Comparison of ENCODE assay signal across 28 cellular contexts in the genomic region with DNA sequence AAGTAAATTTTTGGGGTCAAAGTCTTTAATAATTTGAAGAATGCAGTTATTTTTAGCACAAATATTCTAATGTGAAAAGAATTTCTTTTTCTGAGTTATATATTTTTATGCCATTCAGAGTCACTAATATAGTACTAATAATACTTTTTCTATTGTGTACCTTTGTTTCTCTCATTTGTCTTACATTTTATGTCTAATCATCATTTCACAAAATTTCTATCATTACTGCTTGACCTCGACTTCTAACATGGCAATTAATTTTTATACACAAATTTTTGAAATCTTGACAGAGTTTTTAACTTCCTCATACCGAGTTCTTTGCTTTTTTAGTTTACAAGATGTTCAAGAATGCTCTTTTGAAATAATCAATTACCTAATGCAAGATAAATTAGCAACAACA. TPM values are rescaled to one million over a fixed set of nuclear protein-coding genes. Genes with fewer than 3 reads are reported as not detected.
"Had no signal": no experiment of that assay in that cellular context is flagged by ENCODE, and none has a peak within 500 bp of the region (broad histone marks: within the 10 kb centered on the region; RNA-seq: fewer than 3 reads in every experiment).

No MANE protein-coding gene starts in this region.

- H3K27ac Mint-ChIP-seq: immature natural killer cell; mesothelial cell of epicardium; naive thymus-derived CD4-positive, alpha-beta T cell; natural killer cell treated with Interleukin-12 subunit alpha and Interleukin-12 subunit beta and Interleukin-15 and Interleukin-18, amount 100 ng/mL, for 72 hours; stimulated activated memory B cell treated with anti-CD40 and anti-IgM and Interleukin-4, amounts not matched to agents 10 μg/mL and 1 μg/mL and 100 μg/mL, for 72 hours; stimulated activated naive CD8-positive, alpha-beta T cell treated with anti-CD3 and anti-CD28 coated beads, Interleukin-15, amount 100 ng/mL, for 72 hours; type B pancreatic cell had no signal

- DNase-seq: immature natural killer cell; kidney; left colon; left lung; mesendoderm; naive thymus-derived CD4-positive, alpha-beta T cell; ovary; posterior cingulate gyrus; retina; right cardiac atrium; sigmoid colon; stimulated activated CD4-positive, alpha-beta T cell treated with anti-CD3 and anti-CD28 coated beads, Interleukin-1b, Interleukin-23, amount 100 ng/mL, for 48 hours; stimulated activated CD4-positive, alpha-beta T cell treated with anti-CD3 and anti-CD28 coated beads, Interleukin-2, amount 100 ng/mL, for 48 hours; stimulated activated CD4-positive, alpha-beta T cell treated with anti-CD3 and anti-CD28 coated beads, Interleukin-4, amount 100 ng/mL, for 4 hours; stimulated activated CD8-positive, alpha-beta memory T cell treated with anti-CD3 and anti-CD28 coated beads, Interleukin-4, amount 100 ng/mL, for 48 hours; stimulated activated naive CD4-positive, alpha-beta T cell treated with Interleukin-2 at 50 U/mL for 16 hours; stimulated activated naive CD8-positive, alpha-beta T cell treated with anti-CD3 and anti-CD28 coated beads, Interleukin-15, amount 100 ng/mL, for 72 hours; substantia nigra; uterus had no signal

- H3K4me1 ChIP-seq: left lung, prostate gland, sigmoid colon, uterus had no signal

- H3K4me3 Mint-ChIP-seq: immature natural killer cell; mesothelial cell of epicardium; naive thymus-derived CD4-positive, alpha-beta T cell; natural killer cell treated with Interleukin-12 subunit alpha and Interleukin-12 subunit beta and Interleukin-15 and Interleukin-18, amount 100 ng/mL, for 72 hours; stimulated activated memory B cell treated with anti-CD40 and anti-IgM and Interleukin-4, amounts not matched to agents 10 μg/mL and 1 μg/mL and 100 μg/mL, for 72 hours; stimulated activated naive CD8-positive, alpha-beta T cell treated with anti-CD3 and anti-CD28 coated beads, Interleukin-15, amount 100 ng/mL, for 72 hours; type B pancreatic cell had no signal

- H3K4me3 ChIP-seq: left lung, lung, ovary, prostate gland, sigmoid colon, tibial nerve, uterus had no signal

- FAIRE-seq: islet of Langerhans, kidney, small intestine had no signal

- H3K27me3 ChIP-seq: left lung, ovary, sigmoid colon, tibial nerve, uterus had no signal

- ATAC-seq: left colon; left lung; naive thymus-derived CD4-positive, alpha-beta T cell; natural killer cell treated with Interleukin-12 subunit alpha and Interleukin-12 subunit beta and Interleukin-15 and Interleukin-18, amount 100 ng/mL, for 72 hours; right cardiac atrium; stimulated activated memory B cell treated with anti-CD40 and anti-IgM and Interleukin-4, amounts not matched to agents 10 μg/mL and 1 μg/mL and 100 μg/mL, for 72 hours; stimulated activated naive CD8-positive, alpha-beta T cell treated with anti-CD3 and anti-CD28 coated beads, Interleukin-15, amount 100 ng/mL, for 72 hours had no signal

- H3K9me3 ChIP-seq: left lung, ovary, prostate gland, sigmoid colon, tibial nerve, uterus had no signal

- H3K9me3 Mint-ChIP-seq: mesothelial cell of epicardium; naive thymus-derived CD4-positive, alpha-beta T cell; natural killer cell treated with Interleukin-12 subunit alpha and Interleukin-12 subunit beta and Interleukin-15 and Interleukin-18, amount 100 ng/mL, for 72 hours; stimulated activated memory B cell treated with anti-CD40 and anti-IgM and Interleukin-4, amounts not matched to agents 10 μg/mL and 1 μg/mL and 100 μg/mL, for 72 hours; stimulated activated naive CD8-positive, alpha-beta T cell treated with anti-CD3 and anti-CD28 coated beads, Interleukin-15, amount 100 ng/mL, for 72 hours; type B pancreatic cell had no signal

- H3K36me3 ChIP-seq: left lung, ovary, prostate gland, sigmoid colon, tibial nerve, uterus had no signal

- H3K36me3 Mint-ChIP-seq: immature natural killer cell; mesothelial cell of epicardium; naive thymus-derived CD4-positive, alpha-beta T cell; natural killer cell treated with Interleukin-12 subunit alpha and Interleukin-12 subunit beta and Interleukin-15 and Interleukin-18, amount 100 ng/mL, for 72 hours; stimulated activated memory B cell treated with anti-CD40 and anti-IgM and Interleukin-4, amounts not matched to agents 10 μg/mL and 1 μg/mL and 100 μg/mL, for 72 hours; type B pancreatic cell had no signal

- H3K27ac ChIP-seq: left lung, ovary, prostate gland, sigmoid colon, tibial nerve, uterus had no signal

- H3K4me1 Mint-ChIP-seq: immature natural killer cell; naive thymus-derived CD4-positive, alpha-beta T cell; stimulated activated memory B cell treated with anti-CD40 and anti-IgM and Interleukin-4, amounts not matched to agents 10 μg/mL and 1 μg/mL and 100 μg/mL, for 72 hours; stimulated activated naive CD8-positive, alpha-beta T cell treated with anti-CD3 and anti-CD28 coated beads, Interleukin-15, amount 100 ng/mL, for 72 hours had no signal

RNA-seq across cellular contexts. Expression of a gene that starts 8.4 kb away (rescaled TPM):
- polyA plus RNA-seq: immature natural killer cell had no signal
